ENCODE assay signal across 32 cellular contexts in the genomic region with DNA sequence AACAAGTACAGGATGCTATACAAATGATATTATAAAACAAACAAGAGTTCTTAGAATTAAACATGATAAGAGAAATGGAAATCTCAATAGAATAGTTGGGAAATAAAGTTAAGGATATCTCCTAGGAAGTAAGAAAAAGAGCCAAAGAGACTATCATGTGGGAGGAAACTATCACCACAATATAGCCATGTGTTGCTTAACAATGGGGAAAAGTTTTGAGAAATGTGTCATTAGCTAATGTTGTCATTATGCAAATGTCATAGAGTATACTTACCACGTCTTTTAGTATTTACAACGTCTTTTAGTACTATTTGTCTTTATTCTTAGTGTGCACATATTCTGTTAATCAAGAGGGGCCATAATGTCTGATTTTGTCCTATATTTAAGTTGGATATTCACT.
"Had no signal": no experiment of that assay in that cellular context is flagged by ENCODE, and none has a peak within 500 bp of the region (broad histone marks: within the 10 kb centered on the region; RNA-seq: fewer than 3 reads in every experiment).

No MANE protein-coding gene starts in this region.

- ATAC-seq: activated CD4-positive, alpha-beta T cell treated with anti-CD3 and anti-CD28 coated beads for 36 hours; activated CD8-positive, alpha-beta memory T cell treated with anti-CD3 and anti-CD28 coated beads, Interleukin-2, amount 10 ng/mL, durations not matched to agents 7 days and 5 days; activated CD8-positive, alpha-beta T cell treated with anti-CD3 and anti-CD28 coated beads, Interleukin-2, amount 10 ng/mL, durations not matched to agents 7 days and 5 days; activated naive CD8-positive, alpha-beta T cell treated with anti-CD3 and anti-CD28 coated beads, Interleukin-2, amount 50 U/mL, for 24 hours; esophagus mucosa; gastroesophageal sphincter; heart right ventricle; T-helper 17 cell had no signal

- H3K36me3 ChIP-seq: adrenal gland, ascending aorta, breast epithelium, gastroesophageal sphincter, heart right ventricle, WERI-Rb-1 had no signal

- H3K27me3 ChIP-seq: adrenal gland, ascending aorta, breast epithelium had no signal

- FAIRE-seq: colon, endometrium, endothelial cell of umbilical vein had no signal

- H3K4me3 ChIP-seq: adrenal gland, ascending aorta, breast epithelium, gastroesophageal sphincter, heart right ventricle had no signal

- DNase-seq: activated B cell treated with CpG ODN at 0.5 μM for 24 hours; activated CD4-positive, alpha-beta memory T cell treated with anti-CD3 and anti-CD28 coated beads for 36 hours; activated CD4-positive, alpha-beta T cell treated with anti-CD3 and anti-CD28 coated beads for 36 hours; activated CD4-positive, alpha-beta T cell treated with anti-CD3 and anti-CD28 coated beads, Interleukin-2, amount 10 ng/mL, durations not matched to agents 24 days and 14 days; activated CD4-positive, CD25-positive, alpha-beta regulatory T cell treated with anti-CD3 and anti-CD28 coated beads, Interleukin-2, amount 50 U/mL, for 72 hours; activated CD8-positive, alpha-beta memory T cell treated with anti-CD3 and anti-CD28 coated beads, Interleukin-2, amount 10 ng/mL, durations not matched to agents 7 days and 5 days; activated CD8-positive, alpha-beta memory T cell treated with anti-CD3 and anti-CD28 coated beads, Interleukin-2, amount 50 U/mL, for 4 hours; activated CD8-positive, alpha-beta T cell treated with anti-CD3 and anti-CD28 coated beads, Interleukin-2, amount 10 ng/mL, durations not matched to agents 7 days and 5 days; activated effector memory CD4-positive, alpha-beta T cell treated with anti-CD3 and anti-CD28 coated beads, Interleukin-2, amount 50 U/mL, for 16 hours; activated naive CD4-positive, alpha-beta T cell treated with anti-CD3 and anti-CD28 coated beads for 36 hours; activated naive CD8-positive, alpha-beta T cell treated with anti-CD3 and anti-CD28 coated beads for 36 hours; activated naive CD8-positive, alpha-beta T cell treated with anti-CD3 and anti-CD28 coated beads, Interleukin-2, amount 50 U/mL, for 24 hours; activated T-cell treated with anti-CD3 and anti-CD28 coated beads, Interleukin-2, amount 50 U/mL, for 1 hour; activated T-cell treated with anti-CD3 and anti-CD28 coated beads, Interleukin-2, amount 50 U/mL, for 48 hours; adrenal gland; caudate nucleus; cortex of kidney; dermis blood vessel endothelial cell; effector CD8-positive, alpha-beta T cell; foreskin melanocyte; heart right ventricle; T-helper 1 cell; T-helper 17 cell; T1000; WERI-Rb-1 had no signal
